Comparison of ENCODE assay signal across 23 cellular contexts in genomic region chr11:114092478-114092877, GRCh38. TPM values are rescaled to one million over a fixed set of nuclear protein-coding genes. Genes with fewer than 3 reads are reported as not detected.
DNase-seq lines count a peak whose midpoint lies in the region; ATAC-seq and TF ChIP-seq lines count a peak whose summit lies in the region.
"Had no signal": no experiment of that assay in that cellular context is flagged by ENCODE, and none has a peak within 500 bp of the region (broad histone marks: within the 10 kb centered on the region; RNA-seq: fewer than 3 reads in every experiment).

No MANE protein-coding gene starts in this region.

- H3K4me1 Mint-ChIP-seq in MCF 10A (ENCODE audit: insufficient read depth, unreplicated experiment) (peaks cover 78% of the 10 kb centered on the region), immature natural killer cell (peaks cover 92 to 100% of the 10 kb centered on the region in 2 donors)

- peak overlapping the region in 1 of 2 donors; percentile 50 for H3K27ac ChIP-seq in breast epithelium
- peak overlapping the region; percentile 99 for H3K27ac ChIP-seq in psoas muscle
- peak overlapping the region; percentile 39 for H3K27ac ChIP-seq in upper lobe of right lung
- H3K27ac ChIP-seq: suprapubic skin had no signal

- no TSS peak for BruUV-seq in MCF 10A (replicated peaks; lab: Mats Ljungman, UMichigan)

- ATAC-seq in psoas muscle (no peak), upper lobe of right lung (no peak)
- ATAC-seq: activated naive CD8-positive, alpha-beta T cell treated with anti-CD3 and anti-CD28 coated beads, Interleukin-2, amount 50 U/mL, for 24 hours; Right ventricle myocardium inferior had no signal

- H3K4me1 ChIP-seq in breast epithelium (peaks cover 5 to 10% of the 10 kb centered on the region in 2 donors), psoas muscle (peaks cover 96% of the 10 kb centered on the region), upper lobe of right lung (peaks cover 79% of the 10 kb centered on the region)

- CTCF ChIA-PET in MCF 10A (lab: Yijun Ruan, JAX), result no interaction called here

- H3K9me3 Mint-ChIP-seq in MCF 10A (ENCODE audit: unreplicated experiment) (no peaks in the 10 kb centered on the region), immature natural killer cell (no peaks in the 10 kb centered on the region)
- H3K9me3 Mint-ChIP-seq: activated naive CD8-positive, alpha-beta T cell treated with anti-CD3 and anti-CD28 coated beads, Interleukin-2, amount 50 U/mL, for 24 hours; activated T-helper 1 cell treated with anti-CD3 and anti-CD28 coated beads, Interleukin-12 subunit alpha, Interleukin-12 subunit beta, Interleukin-2, Interleukin-4 antibody, amounts not matched to agents 30 ng/mL and 10 ng/mL and 1 ng/mL, durations not matched to agents 14 hours and 24 hours and 36 hours; central memory CD8-positive, alpha-beta T cell; nephron had no signal

- TF ChIP-seq CTCF in MCF 10A (IDR thresholded peaks at IDR 0.05; ENCODE audit: unreplicated experiment) (no peak), breast epithelium (IDR thresholded peaks at IDR 0.05) (no peak), psoas muscle (IDR thresholded peaks at IDR 0.05) (no peak), upper lobe of right lung (IDR thresholded peaks at IDR 0.05) (no peak)

- H3K36me3 ChIP-seq in breast epithelium (no peaks in the 10 kb centered on the region), psoas muscle (ENCODE audit: insufficient read depth in 1 of 2, low read depth in 1 of 2) (peaks cover 2 to 4% of the 10 kb centered on the region in 2 donors), upper lobe of right lung (peaks cover 29% of the 10 kb centered on the region)
- H3K36me3 ChIP-seq: MG63 had no signal

- H3K9me3 ChIP-seq in breast epithelium (no peaks in the 10 kb centered on the region), psoas muscle (no peaks in the 10 kb centered on the region), upper lobe of right lung (no peaks in the 10 kb centered on the region)
- H3K9me3 ChIP-seq: MG63, suprapubic skin had no signal

- H3K27ac Mint-ChIP-seq in MCF 10A (ENCODE audit: low read depth, unreplicated experiment) (peak overlapping the region; percentile 79), immature natural killer cell (peak overlapping the region; percentile 83 to 97 (median 88))
- H3K27ac Mint-ChIP-seq: activated T-helper 1 cell treated with anti-CD3 and anti-CD28 coated beads, Interleukin-12 subunit alpha, Interleukin-12 subunit beta, Interleukin-2, Interleukin-4 antibody, amounts not matched to agents 30 ng/mL and 10 ng/mL and 1 ng/mL, durations not matched to agents 14 hours and 24 hours and 36 hours had no signal

- TF ChIP-seq POLR2A in breast epithelium (IDR thresholded peaks at IDR 0.05), result no peak

- WGBS in psoas muscle, 3 donors, result 83 to 97% (median 88%) methylated on average over 3 of the region's 3 CpGs

- H3K27me3 ChIP-seq in breast epithelium (no peaks in the 10 kb centered on the region), psoas muscle (ENCODE audit: insufficient read depth in 3 of 3, low read length in 2 of 3) (no peaks in the 10 kb centered on the region), upper lobe of right lung (no peaks in the 10 kb centered on the region)
- H3K27me3 ChIP-seq: suprapubic skin had no signal

- H3K4me3 ChIP-seq in breast epithelium (no peak overlapping the region), psoas muscle (peak overlapping the region; percentile 33), upper lobe of right lung (no peak overlapping the region)
- H3K4me3 ChIP-seq: MG63 had no signal

- H3K27me3 Mint-ChIP-seq in MCF 10A (ENCODE audit: insufficient read depth, unreplicated experiment), result no peaks in the 10 kb centered on the region
- H3K27me3 Mint-ChIP-seq in immature natural killer cell (ENCODE audit: low read depth in 3 of 3), result peaks cover 0 to 3% (median 2%) of the 10 kb centered on the region in 3 donors
- H3K27me3 Mint-ChIP-seq: activated naive CD8-positive, alpha-beta T cell treated with anti-CD3 and anti-CD28 coated beads, Interleukin-2, amount 50 U/mL, for 24 hours; central memory CD8-positive, alpha-beta T cell had no signal

- peak overlapping the region; percentile 47 for H3K4me3 Mint-ChIP-seq in MCF 10A (ENCODE audit: unreplicated experiment)
- peak overlapping the region; percentile 68 to 78 (median 71) for H3K4me3 Mint-ChIP-seq in immature natural killer cell
- H3K4me3 Mint-ChIP-seq: activated naive CD8-positive, alpha-beta T cell treated with anti-CD3 and anti-CD28 coated beads, Interleukin-2, amount 50 U/mL, for 24 hours; activated T-helper 1 cell treated with anti-CD3 and anti-CD28 coated beads, Interleukin-12 subunit alpha, Interleukin-12 subunit beta, Interleukin-2, Interleukin-4 antibody, amounts not matched to agents 30 ng/mL and 10 ng/mL and 1 ng/mL, durations not matched to agents 14 hours and 24 hours and 36 hours; central memory CD8-positive, alpha-beta T cell; nephron had no signal

- POLR2A ChIA-PET in MCF 10A (lab: Yijun Ruan, JAX), result no interaction called here

- H3K36me3 Mint-ChIP-seq in MCF 10A (ENCODE audit: insufficient read depth, unreplicated experiment) (peaks cover 100% of the 10 kb centered on the region), immature natural killer cell (peaks cover 0 to 5% (median 3%) of the 10 kb centered on the region in 3 donors)

- intact Hi-C loops in MCF 10A (cut with micrococcal nuclease) (no loop called here), breast epithelium (cut with DNase I; ENCODE audit: low total_unique reads) (no loop called here), psoas muscle (cut with DNase I) (no loop called here), upper lobe of right lung (cut with DNase I) (no loop called here)

- DNase-seq in MCF 10A (ENCODE audit: unreplicated experiment) (no peak), breast epithelium (ENCODE audit: low spot score in 2 of 2) (no peak), immature natural killer cell (no peak), psoas muscle (no peak), upper lobe of right lung (no peak), NCI-H2196 (lab: John Stamatoyannopoulos, UW; ENCODE audit: unreplicated experiment) (no peak), 8988T (no peak), GOT3 (lab: John Stamatoyannopoulos, UW) (no peak)
- DNase-seq: activated naive CD8-positive, alpha-beta T cell treated with anti-CD3 and anti-CD28 coated beads, Interleukin-2, amount 50 U/mL, for 24 hours; DMS 273 treated with DMSO at 0.1 percent for 48 hours; GF-D8; MG63; NCI-H187 treated with DMSO at 0.1 percent for 48 hours; NCI-H446 treated with DMSO at 0.1 percent for 48 hours; stimulated activated CD4-positive, alpha-beta T cell treated with anti-CD3 and anti-CD28 coated beads, Interleukin-2, amount 100 ng/mL, for 24 hours; T-helper 1 cell had no signal

RNA-seq across cellular contexts. Expression of gene ZBTB16, which starts 33.0 kb away (rescaled TPM):
- total RNA-seq in MCF 10A (2022) (70.4 and 75.3 TPM in 2 replicates), breast epithelium (100 to 1,000 TPM; 236 to 358 (median 271) TPM), psoas muscle (100 to 1,000 TPM in 3 of 4 donors, 10 to 100 TPM in 1; 11.7 to 299 (median 183) TPM), upper lobe of right lung (221 TPM)
- polyA plus RNA-seq in immature natural killer cell (100 to 1,000 TPM in 1 of 3 donors, 10 to 100 TPM in 2; 90.4 to 197 (median 92.5) TPM), psoas muscle (10 to 100 TPM; 12.0 to 89.8 (median 45.2) TPM)
- total RNA-seq: A172 had no signal
- polyA plus RNA-seq: BJ had no signal
